Comparison of ENCODE assay signal across 17 cellular contexts in the genomic region with DNA sequence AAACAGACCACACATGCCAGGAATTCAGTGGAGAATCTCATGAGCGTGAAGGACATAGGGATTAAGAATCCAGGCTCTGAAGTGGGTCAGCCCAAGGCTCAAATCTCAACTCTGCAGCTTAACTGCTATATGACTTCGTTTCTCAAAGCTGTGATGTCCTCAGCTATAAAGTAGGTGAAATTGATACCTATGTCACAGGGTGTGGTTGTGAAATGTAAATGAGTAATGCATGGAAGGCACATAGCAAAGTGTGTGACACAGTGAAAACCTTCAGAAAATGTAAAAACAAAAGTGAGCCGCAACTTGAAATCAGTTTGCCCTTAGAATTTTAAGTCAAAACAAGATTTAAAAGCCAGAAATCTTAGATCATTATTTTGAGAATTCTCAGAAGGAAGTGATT.
"Had no signal": no experiment of that assay in that cellular context is flagged by ENCODE, and none has a peak within 500 bp of the region (broad histone marks: within the 10 kb centered on the region; RNA-seq: fewer than 3 reads in every experiment).

No MANE protein-coding gene starts in this region.

- H3K4me3 ChIP-seq: adrenal gland, body of pancreas, left ventricle myocardium inferior, sigmoid colon, thyroid gland had no signal

- DNase-seq: activated CD4-positive, CD25-positive, alpha-beta regulatory T cell treated with anti-CD3 and anti-CD28 coated beads, Interleukin-2, amount 50 U/mL, for 72 hours; activated naive CD4-positive, alpha-beta T cell treated with anti-CD3 and anti-CD28 coated beads, Interleukin-2, amount 50 U/mL, for 16 hours; adrenal gland; body of pancreas; cortex of kidney; effector CD4-positive, alpha-beta T cell; hippocampal formation; left ventricle myocardium inferior; natural killer cell; sigmoid colon; stimulated activated CD4-positive, alpha-beta T cell treated with anti-CD3 and anti-CD28 coated beads, Interleukin-12 subunit alpha, Interleukin-12 subunit beta, amount 100 ng/mL, for 4 hours; stimulated activated CD4-positive, alpha-beta T cell treated with anti-CD3 and anti-CD28 coated beads, Interleukin-2, amount 100 ng/mL, for 24 hours; T-cell; T-helper 9 cell; thyroid gland had no signal

- H3K9ac ChIP-seq: parathyroid adenoma had no signal

- H3K9me3 ChIP-seq: adrenal gland, body of pancreas, neutrophil, sigmoid colon, thyroid gland had no signal

- H3K27me3 ChIP-seq: adrenal gland, body of pancreas, neutrophil, sigmoid colon, thyroid gland had no signal

- H3K4me1 ChIP-seq: adrenal gland, body of pancreas, left ventricle myocardium inferior, parathyroid adenoma, sigmoid colon, thyroid gland had no signal

- H3K36me3 ChIP-seq: adrenal gland, left ventricle myocardium inferior, neutrophil, sigmoid colon, thyroid gland had no signal

- ATAC-seq: body of pancreas, natural killer cell, T-cell had no signal
